ENCODE assay signal across 9 cellular contexts in genomic region chr2:217918220-217919024, GRCh38.
A peak's percentile ranks its signal among the peaks of the same experiment; 100 is the strongest.
DNase-seq lines count a peak whose midpoint lies in the region; ATAC-seq, FAIRE-seq and TF ChIP-seq lines count a peak whose summit lies in the region.
"Had no signal": no experiment of that assay in that cellular context is flagged by ENCODE, and none has a peak within 500 bp of the region (broad histone marks: within the 10 kb centered on the region; RNA-seq: fewer than 3 reads in every experiment).

No MANE protein-coding gene starts in this region.

- H3K9ac ChIP-seq in fibroblast of lung (ENCODE audit: insufficient read depth, low read length) (no peak overlapping the region), neural progenitor cell (no peak overlapping the region), mammary epithelial cell (ENCODE audit: insufficient read depth, low read length) (no peak overlapping the region)

- H3F3A ChIP-seq in neural progenitor cell (ENCODE audit: low read depth), result no peaks in the 10 kb centered on the region

- DNase-seq in AG09309 (ENCODE audit: low read depth) (no peak), NCI-H2171 (lab: John Stamatoyannopoulos, UW) (peak; percentile 35), fibroblast of lung (ENCODE audit: low read depth in 2 of 2) (peak; percentile 60 to 67), neural progenitor cell (ENCODE audit: low spot score) (peak; percentile 55), HTR-8/SVneo (ENCODE audit: insufficient read length, low spot score) (no peak), SW480 (ENCODE audit: low spot score) (no peak), mammary epithelial cell (no peak)
- DNase-seq: activated CD4-positive, CD25-positive, alpha-beta regulatory T cell had no signal

- H3K4me1 ChIP-seq in fibroblast of lung (ENCODE audit: control insufficient read depth, extremely low read depth, insufficient read depth, low read length) (peaks cover 51% of the 10 kb centered on the region), neural progenitor cell (peaks cover 18% of the 10 kb centered on the region), mammary epithelial cell (ENCODE audit: insufficient read depth, low read length) (no peaks in the 10 kb centered on the region)

- H3K9me3 Mint-ChIP-seq in neural progenitor cell, result no peaks in the 10 kb centered on the region

- no TSS peak for BruUV-seq in mammary epithelial cell (replicated peaks; lab: Mats Ljungman, UMichigan)

- TF ChIP-seq CTCF in AG09309 (IDR thresholded peaks at IDR 0.05; ENCODE audit: control insufficient read depth, insufficient read depth, low read depth, low read length, missing control alignments), result peak; percentile 28
- peak in 1 of 2 donors; percentile 25 for TF ChIP-seq CTCF in fibroblast of lung (conservative IDR thresholded peaks at IDR 0.05 in 1 of 2, IDR thresholded peaks at IDR 0.05 in 1 of 2; ENCODE audit: low read depth in 1 of 2, low read length in 2 of 2)
- peak; percentile 36 for TF ChIP-seq CTCF in neural progenitor cell (IDR thresholded peaks at IDR 0.05)
- TF ChIP-seq CTCF in mammary epithelial cell (conservative IDR thresholded peaks at IDR 0.05 in 1 of 2, IDR thresholded peaks at IDR 0.05 in 1 of 2; ENCODE audit: extremely low read depth in 1 of 2, insufficient read depth in 1 of 2, low read depth in 1 of 2, low read length in 2 of 2), result peak in 1 of 2 donors; percentile 4

- peaks cover 53% of the 10 kb centered on the region for H3K4me1 Mint-ChIP-seq in neural progenitor cell

- FAIRE-seq in HTR-8/SVneo (lab: Jason Lieb, UNC), result no peak

- H3K27me3 ChIP-seq in fibroblast of lung (ENCODE audit: control insufficient read depth, insufficient read depth, low read length) (no peaks in the 10 kb centered on the region), neural progenitor cell (peaks cover 25% of the 10 kb centered on the region), mammary epithelial cell (ENCODE audit: insufficient read depth, low read length) (no peaks in the 10 kb centered on the region)

- ATAC-seq in HG02885 (IDR thresholded peaks at IDR 0.05; ENCODE audit: poor library complexity, unreplicated experiment), result no peak

- H3K36me3 ChIP-seq in fibroblast of lung (ENCODE audit: control insufficient read depth, insufficient read depth, low read length) (peaks cover 4% of the 10 kb centered on the region), neural progenitor cell (no peaks in the 10 kb centered on the region), mammary epithelial cell (ENCODE audit: insufficient read depth, low read length) (no peaks in the 10 kb centered on the region)

- no peaks in the 10 kb centered on the region for H3K36me3 Mint-ChIP-seq in neural progenitor cell

- intact Hi-C loops in mammary epithelial cell (cut with micrococcal nuclease), result no loop called here

- WGBS in mammary epithelial cell (ENCODE audit: low coverage, missing lambda C conversion rate), result 69% methylated on average over 14 of the region's 24 CpGs

- H3K27me3 Mint-ChIP-seq in neural progenitor cell (ENCODE audit: insufficient read depth, low read depth), result no peaks in the 10 kb centered on the region

- no peak overlapping the region for H3K4me3 Mint-ChIP-seq in neural progenitor cell

- H3K79me2 ChIP-seq in fibroblast of lung (ENCODE audit: control insufficient read depth, insufficient read depth, low read length) (peaks cover 4% of the 10 kb centered on the region), neural progenitor cell (ENCODE audit: low read depth) (no peaks in the 10 kb centered on the region), mammary epithelial cell (ENCODE audit: insufficient read depth, low read length) (no peaks in the 10 kb centered on the region)

- H3K27ac Mint-ChIP-seq in neural progenitor cell, result peak overlapping the region; percentile 53

- H3K4me2 ChIP-seq in fibroblast of lung (ENCODE audit: extremely low read depth, insufficient read depth, low read length) (no peak overlapping the region), neural progenitor cell (no peak overlapping the region), mammary epithelial cell (ENCODE audit: insufficient read depth, low read depth, low read length) (no peak overlapping the region)

- dilution Hi-C loops in mammary epithelial cell (cut with HindIII; ENCODE audit: low sequenced_read_pairs), result no loop called here

- H3K4me3 ChIP-seq in AG09309 (ENCODE audit: control insufficient read depth, low read depth, low read length), result no peak overlapping the region
- H3K4me3 ChIP-seq in fibroblast of lung (replicated peaks in 1 of 4; ENCODE audit: control extremely low read depth in 1 of 4, insufficient read depth in 1 of 4, low read depth in 3 of 4, low read length in 4 of 4), result no peak overlapping the region
- no peak overlapping the region for H3K4me3 ChIP-seq in neural progenitor cell
- H3K4me3 ChIP-seq in mammary epithelial cell (replicated peaks in 1 of 3; ENCODE audit: insufficient read depth in 1 of 3, low read depth in 2 of 3, low read length in 3 of 3), result no peak overlapping the region

- in situ Hi-C loops in mammary epithelial cell (cut with MboI; ENCODE audit: low sequenced_read_pairs in 2 of 2), result no loop called here

- CTCF ChIA-PET in mammary epithelial cell (lab: Charles Lee; ENCODE audit: low non-redundant PET), result no interaction called here

- H3K9me3 ChIP-seq in fibroblast of lung (ENCODE audit: control insufficient read depth, insufficient read depth, low read depth, low read length) (no peaks in the 10 kb centered on the region), neural progenitor cell (ENCODE audit: low read depth) (no peaks in the 10 kb centered on the region), mammary epithelial cell (replicated peaks; ENCODE audit: insufficient read depth, low read length) (no peaks in the 10 kb centered on the region)

- H3K27ac ChIP-seq in fibroblast of lung (ENCODE audit: insufficient read depth, low read length), result peak overlapping the region; percentile 30
- H3K27ac ChIP-seq in neural progenitor cell, result no peak overlapping the region
- no peak overlapping the region for H3K27ac ChIP-seq in mammary epithelial cell (ENCODE audit: insufficient read depth, low read depth, low read length)

- H2AFZ ChIP-seq in fibroblast of lung (ENCODE audit: low read length) (no peak overlapping the region), neural progenitor cell (replicated peaks) (no peak overlapping the region), mammary epithelial cell (ENCODE audit: low read depth, low read length) (no peak overlapping the region)

- H4K20me1 ChIP-seq in fibroblast of lung (ENCODE audit: control insufficient read depth, extremely low read depth, insufficient read depth, low read length) (no peaks in the 10 kb centered on the region), neural progenitor cell (ENCODE audit: low read depth) (no peaks in the 10 kb centered on the region), mammary epithelial cell (ENCODE audit: insufficient read depth, low read length) (no peaks in the 10 kb centered on the region)

Comparison
In these comparisons a context has a peak if more than half of its experiments do, and no peak if none do; other contexts are left out.
1. DNase-seq: peak in NCI-H2171 (single experiment), fibroblast of lung (2 of 2) and neural progenitor cell (single experiment); none in AG09309 (single experiment), HTR-8/SVneo (single experiment), SW480 (single experiment) and mammary epithelial cell (single experiment).